Comparison of ENCODE assay signal across 8 cellular contexts in genomic region chr10:71714055-71714454, GRCh38. TPM values are rescaled to one million over a fixed set of nuclear protein-coding genes. Genes with fewer than 3 reads are reported as not detected.
DNase-seq lines count a peak whose midpoint lies in the region; ATAC-seq and TF ChIP-seq lines count a peak whose summit lies in the region.
"Had no signal": no experiment of that assay in that cellular context is flagged by ENCODE, and none has a peak within 500 bp of the region (broad histone marks: within the 10 kb centered on the region; RNA-seq: fewer than 3 reads in every experiment).

No MANE protein-coding gene starts in this region.

- intact Hi-C loops in activated T-helper 2 cell treated with anti-CD3 and anti-CD28 coated beads, Interferon-gamma antibody, Interleukin-2, Interleukin-4, amounts not matched to agents 10 μg/mL and 5 μg/mL and 100 μg/mL, durations not matched to agents 14 hours and 24 hours and 36 hours (cut with micrococcal nuclease): loop anchor here (5.0 kb wide), 1 partner anchor 397 kb away; the partner anchor contains the start of gene SLC29A3
- intact Hi-C loops in left colon (cut with DNase I, micrococcal nuclease): loop anchor here in 1 of 2 donors (10.0 kb wide), 1 partner anchor 61 kb away; the partner anchor contains the start of gene VSIR

- H3K36me3 Mint-ChIP-seq in activated T-helper 2 cell treated with anti-CD3 and anti-CD28 coated beads, Interferon-gamma antibody, Interleukin-2, Interleukin-4, amounts not matched to agents 10 μg/mL and 5 μg/mL and 100 μg/mL, durations not matched to agents 14 hours and 24 hours and 36 hours (ENCODE audit: low read depth): no peaks in the 10 kb centered on the region
- no peaks in the 10 kb centered on the region for H3K36me3 Mint-ChIP-seq in stimulated activated naive B cell treated with anti-CD40 and anti-IgM and Interleukin-4, amounts not matched to agents 10 μg/mL and 1 μg/mL and 100 μg/mL, for 72 hours

- no peak for TF ChIP-seq CTCF in HL-60 (IDR thresholded peaks at IDR 0.05; ENCODE audit: insufficient read depth, low read length)

- no peak for DNase-seq in HL-60 (ENCODE audit: low read depth in 1 of 2, low spot score in 1 of 2)
- no peak for DNase-seq in activated T-helper 2 cell treated with anti-CD3 and anti-CD28 coated beads, Interferon-gamma antibody, Interleukin-2, Interleukin-4, amounts not matched to agents 10 μg/mL and 5 μg/mL and 100 μg/mL, durations not matched to agents 14 hours and 24 hours and 36 hours (ENCODE audit: low spot score)
- no peak for DNase-seq in left colon
- DNase-seq in stimulated activated naive B cell treated with anti-CD40 and anti-IgM and Interleukin-4, amounts not matched to agents 10 μg/mL and 1 μg/mL and 100 μg/mL, for 72 hours: no peak
- DNase-seq in COR-L47 (lab: John Stamatoyannopoulos, UW): no peak
- no peak for DNase-seq in kidney tubule cell (ENCODE audit: low spot score)

- no peaks in the 10 kb centered on the region for H3K9me3 Mint-ChIP-seq in activated T-helper 2 cell treated with anti-CD3 and anti-CD28 coated beads, Interferon-gamma antibody, Interleukin-2, Interleukin-4, amounts not matched to agents 10 μg/mL and 5 μg/mL and 100 μg/mL, durations not matched to agents 14 hours and 24 hours and 36 hours
- no peaks in the 10 kb centered on the region for H3K9me3 Mint-ChIP-seq in stimulated activated naive B cell treated with anti-CD40 and anti-IgM and Interleukin-4, amounts not matched to agents 10 μg/mL and 1 μg/mL and 100 μg/mL, for 72 hours

- peak overlapping the region; percentile 99 for H3K27ac Mint-ChIP-seq in activated T-helper 2 cell treated with anti-CD3 and anti-CD28 coated beads, Interferon-gamma antibody, Interleukin-2, Interleukin-4, amounts not matched to agents 10 μg/mL and 5 μg/mL and 100 μg/mL, durations not matched to agents 14 hours and 24 hours and 36 hours
- peak overlapping the region; percentile 75 for H3K27ac Mint-ChIP-seq in stimulated activated naive B cell treated with anti-CD40 and anti-IgM and Interleukin-4, amounts not matched to agents 10 μg/mL and 1 μg/mL and 100 μg/mL, for 72 hours

- peaks cover 35% of the 10 kb centered on the region for H3K4me1 Mint-ChIP-seq in activated T-helper 2 cell treated with anti-CD3 and anti-CD28 coated beads, Interferon-gamma antibody, Interleukin-2, Interleukin-4, amounts not matched to agents 10 μg/mL and 5 μg/mL and 100 μg/mL, durations not matched to agents 14 hours and 24 hours and 36 hours (ENCODE audit: low read depth)
- peaks cover 34 to 52% of the 10 kb centered on the region in 2 donors for H3K4me1 Mint-ChIP-seq in stimulated activated naive B cell treated with anti-CD40 and anti-IgM and Interleukin-4, amounts not matched to agents 10 μg/mL and 1 μg/mL and 100 μg/mL, for 72 hours

- peak overlapping the region; percentile 33 for H3K4me3 Mint-ChIP-seq in activated T-helper 2 cell treated with anti-CD3 and anti-CD28 coated beads, Interferon-gamma antibody, Interleukin-2, Interleukin-4, amounts not matched to agents 10 μg/mL and 5 μg/mL and 100 μg/mL, durations not matched to agents 14 hours and 24 hours and 36 hours (ENCODE audit: low read depth)
- H3K4me3 Mint-ChIP-seq in stimulated activated naive B cell treated with anti-CD40 and anti-IgM and Interleukin-4, amounts not matched to agents 10 μg/mL and 1 μg/mL and 100 μg/mL, for 72 hours: peak overlapping the region in 1 of 2 donors; percentile 21

- no peaks in the 10 kb centered on the region for H3K27me3 Mint-ChIP-seq in activated T-helper 2 cell treated with anti-CD3 and anti-CD28 coated beads, Interferon-gamma antibody, Interleukin-2, Interleukin-4, amounts not matched to agents 10 μg/mL and 5 μg/mL and 100 μg/mL, durations not matched to agents 14 hours and 24 hours and 36 hours (ENCODE audit: low read depth)
- H3K27me3 Mint-ChIP-seq in stimulated activated naive B cell treated with anti-CD40 and anti-IgM and Interleukin-4, amounts not matched to agents 10 μg/mL and 1 μg/mL and 100 μg/mL, for 72 hours: no peaks in the 10 kb centered on the region

- H3K27ac ChIP-seq in HL-60 (replicated peaks): peak overlapping the region; percentile 95
- H3K27ac ChIP-seq: KMS-11 had no signal

- H3K4me3 ChIP-seq in HL-60 (replicated peaks; ENCODE audit: insufficient read depth, low read length): peak overlapping the region; percentile 8; the same call in 1 of the 2 replicates

- peak; percentile 58 for ATAC-seq in left colon
- no peak for ATAC-seq in stimulated activated naive B cell treated with anti-CD40 and anti-IgM and Interleukin-4, amounts not matched to agents 10 μg/mL and 1 μg/mL and 100 μg/mL, for 72 hours (replicated peaks)
- ATAC-seq in HG02610 (IDR thresholded peaks at IDR 0.05; ENCODE audit: unreplicated experiment): no peak

- H3K27me3 ChIP-seq in HL-60 (ENCODE audit: insufficient read depth, poor library complexity, severe bottlenecking): no peaks in the 10 kb centered on the region

RNA-seq across cellular contexts. Expression of gene C10orf105, which starts 5.5 kb away (rescaled TPM):
- 0.11 and 0.18 TPM in 2 replicates for total RNA-seq in activated T-helper 2 cell treated with anti-CD3 and anti-CD28 coated beads, Interferon-gamma antibody, Interleukin-2, Interleukin-4, amounts not matched to agents 10 μg/mL and 5 μg/mL and 100 μg/mL, durations not matched to agents 14 hours and 24 hours and 36 hours
- total RNA-seq in left colon: under 1 TPM in 1 of 2 donors, not detected in 1; 0.08 TPM

RNA-seq across cellular contexts. Expression of gene VSIR, which starts 59.3 kb away (rescaled TPM):
- total RNA-seq in activated T-helper 2 cell treated with anti-CD3 and anti-CD28 coated beads, Interferon-gamma antibody, Interleukin-2, Interleukin-4, amounts not matched to agents 10 μg/mL and 5 μg/mL and 100 μg/mL, durations not matched to agents 14 hours and 24 hours and 36 hours: 56.5 and 61.9 TPM in 2 replicates
- 10 to 100 TPM; 50.5 to 76.7 TPM for total RNA-seq in left colon
